9 cellular contexts compared by ENCODE assay signal in the genomic region with DNA sequence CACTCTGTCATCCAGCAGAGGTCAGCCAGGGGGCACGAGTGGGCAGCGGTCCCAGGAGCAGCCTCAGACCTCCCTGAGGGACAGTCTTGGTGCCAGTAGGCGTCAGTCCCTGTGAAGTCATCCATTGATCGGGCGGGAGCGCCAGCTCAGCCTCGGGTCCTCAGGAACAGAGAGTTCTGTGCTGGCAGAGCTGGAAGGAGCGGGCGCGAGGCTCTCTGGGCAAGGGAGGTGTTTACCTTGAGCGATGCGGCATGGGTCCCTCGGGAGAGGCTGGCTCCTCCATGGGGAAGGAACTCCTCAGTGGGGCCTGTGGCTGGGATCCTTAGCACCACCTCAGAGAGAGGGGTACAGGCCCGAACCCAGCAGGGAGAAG.
DNase-seq lines count a peak whose midpoint lies in the region; ATAC-seq and TF ChIP-seq lines count a peak whose summit lies in the region.
"Had no signal": no experiment of that assay in that cellular context is flagged by ENCODE, and none has a peak within 500 bp of the region (broad histone marks: within the 10 kb centered on the region; RNA-seq: fewer than 3 reads in every experiment).

No MANE protein-coding gene starts in this region.

- H2BK120ac ChIP-seq in neuronal stem cell (ENCODE audit: low read depth, low read length), result no peak overlapping the region

- peaks cover 25% of the 10 kb centered on the region for H3K79me1 ChIP-seq in neuronal stem cell (ENCODE audit: low read depth, low read length)

- POLR2A ChIA-PET in A673 (lab: Charles Lee; ENCODE audit: low non-redundant PET), result interaction anchor here (0.6 kb wide), 1 partner anchor 179 kb away, joined by 16 read pairs; no protein-coding TSS in a partner anchor

- peaks cover 12% of the 10 kb centered on the region for H3K27me3 Mint-ChIP-seq in HFFc6 (ENCODE audit: insufficient read depth)
- peaks cover 25% of the 10 kb centered on the region for H3K27me3 Mint-ChIP-seq in endothelial cell (ENCODE audit: unreplicated experiment)
- peaks cover 8% of the 10 kb centered on the region for H3K27me3 Mint-ChIP-seq in nephron progenitor cell (ENCODE audit: low read depth, poor library complexity)

- peak overlapping the region; percentile 61 for H3K27ac Mint-ChIP-seq in HFFc6
- H3K27ac Mint-ChIP-seq in endothelial cell (ENCODE audit: unreplicated experiment), result peak overlapping the region; percentile 80
- H3K27ac Mint-ChIP-seq in nephron progenitor cell, result no peak overlapping the region

- ATAC-seq in HG02973 (IDR thresholded peaks at IDR 0.05; ENCODE audit: unreplicated experiment), result no peak

- no peak overlapping the region for H2AFZ ChIP-seq in neuronal stem cell (ENCODE audit: low read length)

- peaks cover 50% of the 10 kb centered on the region for H3K4me1 Mint-ChIP-seq in HFFc6 (ENCODE audit: low read depth)
- peaks cover 57% of the 10 kb centered on the region for H3K4me1 Mint-ChIP-seq in endothelial cell (ENCODE audit: unreplicated experiment)
- peaks cover 56% of the 10 kb centered on the region for H3K4me1 Mint-ChIP-seq in nephron progenitor cell

- no CpG with 5 or more reads among the region's 14 CpGs for WGBS in neuronal stem cell (ENCODE audit: extremely low coverage in 2 of 2, insufficient read length in 2 of 2, insufficient replicate concordance in 1 of 2), 2 donors

- no peak overlapping the region for H4K8ac ChIP-seq in neuronal stem cell (ENCODE audit: low read depth, low read length)

- H3K36me3 Mint-ChIP-seq in HFFc6 (ENCODE audit: low read depth), result peaks cover 10% of the 10 kb centered on the region; the same call in 1 of the 2 replicates
- peaks cover 17% of the 10 kb centered on the region for H3K36me3 Mint-ChIP-seq in endothelial cell (ENCODE audit: low read depth, unreplicated experiment)
- H3K36me3 Mint-ChIP-seq in nephron progenitor cell (ENCODE audit: low read depth), result no peaks in the 10 kb centered on the region

- BruUV-seq in A673 (replicated peaks; lab: Mats Ljungman, UMichigan), result no TSS peak

- no peak overlapping the region for H3K4ac ChIP-seq in neuronal stem cell (ENCODE audit: low read length)

- no peak overlapping the region for H4K91ac ChIP-seq in neuronal stem cell (ENCODE audit: low read depth, low read length, poor library complexity)

- H3K4me3 Mint-ChIP-seq in HFFc6 (no peak overlapping the region), endothelial cell (ENCODE audit: unreplicated experiment) (no peak overlapping the region), nephron progenitor cell (no peak overlapping the region)

- H2BK12ac ChIP-seq in neuronal stem cell (ENCODE audit: low read length), result no peak overlapping the region

- no peaks in the 10 kb centered on the region for H3K36me3 ChIP-seq in A673 (ENCODE audit: insufficient read depth, low read length, poor library complexity, severe bottlenecking)
- peaks cover 0 to 38% of the 10 kb centered on the region in 2 donors for H3K36me3 ChIP-seq in neuronal stem cell (replicated peaks in 1 of 2; ENCODE audit: control insufficient read depth in 2 of 2, insufficient read depth in 2 of 2, low read length in 2 of 2)

- H3K9me3 ChIP-seq in A673 (ENCODE audit: low read depth, low read length, poor library complexity, severe bottlenecking), result no peaks in the 10 kb centered on the region
- H3K9me3 ChIP-seq in neuronal stem cell (replicated peaks in 1 of 2; ENCODE audit: control insufficient read depth in 2 of 2, insufficient read depth in 1 of 2, low read depth in 1 of 2, low read length in 2 of 2), result peaks cover 0 to 2% of the 10 kb centered on the region in 2 donors

- H3K23ac ChIP-seq in neuronal stem cell (ENCODE audit: low read depth, low read length, poor library complexity), result no peak overlapping the region

- no peak overlapping the region for H2BK5ac ChIP-seq in neuronal stem cell (ENCODE audit: low read length)

- H3K4me1 ChIP-seq in A673 (ENCODE audit: insufficient read depth, low read length, poor library complexity, severe bottlenecking), result peaks cover 41% of the 10 kb centered on the region
- peaks cover 18 to 20% of the 10 kb centered on the region in 2 donors for H3K4me1 ChIP-seq in neuronal stem cell (ENCODE audit: control insufficient read depth in 2 of 2, insufficient read depth in 1 of 2, low read depth in 1 of 2, low read length in 2 of 2)

- CTCF ChIA-PET in A673 (lab: Charles Lee), result interaction anchor here (0.6 kb wide), 1 partner anchor 47 kb away, joined by 3 read pairs; no protein-coding TSS in a partner anchor

- H3K4me2 ChIP-seq in neuronal stem cell (ENCODE audit: insufficient read depth, low read length, poor library complexity, severe bottlenecking), result no peak overlapping the region

- no peaks in the 10 kb centered on the region for H3K27me3 ChIP-seq in A673 (replicated peaks; ENCODE audit: insufficient read depth, low read depth, low read length, poor library complexity)
- no peaks in the 10 kb centered on the region for H3K27me3 ChIP-seq in neuronal stem cell (ENCODE audit: control insufficient read depth in 3 of 3, insufficient read depth in 3 of 3, low read depth in 1 of 3, low read length in 3 of 3)

- intact Hi-C loops in A673 (cut with micrococcal nuclease; ENCODE audit: unreplicated experiment), result no loop called here

- no peak overlapping the region for H3K4me3 ChIP-seq in A673 (ENCODE audit: low read depth, low read length, poor library complexity, severe bottlenecking)
- H3K4me3 ChIP-seq in neuronal stem cell (ENCODE audit: low read length in 2 of 2), result no peak overlapping the region
- H3K4me3 ChIP-seq: SK-N-MC had no signal

- H3K9ac ChIP-seq in neuronal stem cell (ENCODE audit: low read depth, low read length, poor library complexity), result no peak overlapping the region

- H2BK15ac ChIP-seq in neuronal stem cell (ENCODE audit: low read length), result no peak overlapping the region

- H3K9me3 Mint-ChIP-seq in HFFc6 (no peaks in the 10 kb centered on the region), endothelial cell (ENCODE audit: unreplicated experiment) (no peaks in the 10 kb centered on the region), nephron progenitor cell (no peaks in the 10 kb centered on the region)

- no peak overlapping the region for H3K18ac ChIP-seq in neuronal stem cell (ENCODE audit: low read length)

- peak overlapping the region; percentile 54 for H2AK5ac ChIP-seq in neuronal stem cell (ENCODE audit: low read depth, low read length)

- no peak for DNase-seq in A673 (ENCODE audit: low spot score)
- DNase-seq in HFFc6, result no peak
- DNase-seq in endothelial cell (ENCODE audit: low spot score), result no peak
- DNase-seq in neuronal stem cell (ENCODE audit: low spot score), result no peak
- DNase-seq in activated CD4-positive, CD25-positive, alpha-beta regulatory T cell treated with anti-CD3 and anti-CD28 coated beads, Interleukin-2, amount 50 U/mL, for 72 hours, result no peak
- DNase-seq in HCEC 1CT, result no peak
- DNase-seq in nephron progenitor cell, result no peak

- TF ChIP-seq CTCF in A673 (conservative IDR thresholded peaks at IDR 0.05; ENCODE audit: low read depth, low read length), result no peak
- TF ChIP-seq CTCF in HFFc6 (IDR thresholded peaks at IDR 0.05), result no peak
- no peak for TF ChIP-seq CTCF in endothelial cell (IDR thresholded peaks at IDR 0.05; ENCODE audit: unreplicated experiment)
- TF ChIP-seq CTCF in nephron progenitor cell (IDR thresholded peaks at IDR 0.05), result no peak

- H3K27ac ChIP-seq in A673 (ENCODE audit: low read depth, low read length, poor library complexity, severe bottlenecking) (peak overlapping the region; percentile 37), neuronal stem cell (replicated peaks; ENCODE audit: low read length) (no peak overlapping the region)
- H3K27ac ChIP-seq: SK-N-MC had no signal

- no peak overlapping the region for H3K14ac ChIP-seq in neuronal stem cell (ENCODE audit: low read length)
